In genomic region chr15:28920781-28921331, GRCh38 we compare ENCODE assay signal across 21 cellular contexts. TPM values are rescaled to one million over a fixed set of nuclear protein-coding genes. Genes with fewer than 3 reads are reported as not detected.
DNase-seq lines count a peak whose midpoint lies in the region; ATAC-seq and TF ChIP-seq lines count a peak whose summit lies in the region.
"Had no signal": no experiment of that assay in that cellular context is flagged by ENCODE, and none has a peak within 500 bp of the region (broad histone marks: within the 10 kb centered on the region; RNA-seq: fewer than 3 reads in every experiment).

No MANE protein-coding gene starts in this region.

- no peak for TF ChIP-seq CTCF in lower lobe of right lung (IDR thresholded peaks at IDR 0.05)
- TF ChIP-seq CTCF in upper lobe of right lung (IDR thresholded peaks at IDR 0.05): no peak

- peaks cover 11% of the 10 kb centered on the region for H3K36me3 Mint-ChIP-seq in activated naive CD4-positive, alpha-beta T cell treated with anti-CD3 and anti-CD28 coated beads, Interleukin-2, amount 50 U/mL, for 24 hours
- peaks cover 12% of the 10 kb centered on the region for H3K36me3 Mint-ChIP-seq in activated naive CD4-positive, alpha-beta T cell treated with anti-CD3 and anti-CD28 coated beads for 36 hours (ENCODE audit: low read depth)
- peaks cover 4% of the 10 kb centered on the region for H3K36me3 Mint-ChIP-seq in T-helper 17 cell (ENCODE audit: low read depth)
- H3K36me3 Mint-ChIP-seq: IgD-negative memory B cell; stimulated activated memory B cell treated with anti-CD40 and anti-IgM and Interleukin-4, amounts not matched to agents 10 μg/mL and 1 μg/mL and 100 μg/mL, for 72 hours had no signal

- peaks cover 79% of the 10 kb centered on the region for H3K4me1 Mint-ChIP-seq in activated naive CD4-positive, alpha-beta T cell treated with anti-CD3 and anti-CD28 coated beads, Interleukin-2, amount 50 U/mL, for 24 hours
- peaks cover 71% of the 10 kb centered on the region for H3K4me1 Mint-ChIP-seq in activated naive CD4-positive, alpha-beta T cell treated with anti-CD3 and anti-CD28 coated beads for 36 hours (ENCODE audit: low read depth)
- peaks cover 40% of the 10 kb centered on the region for H3K4me1 Mint-ChIP-seq in T-helper 17 cell
- H3K4me1 Mint-ChIP-seq: IgD-negative memory B cell; nephron; stimulated activated memory B cell treated with anti-CD40 and anti-IgM and Interleukin-4, amounts not matched to agents 10 μg/mL and 1 μg/mL and 100 μg/mL, for 72 hours had no signal

- peak overlapping the region; percentile 38 for H3K27ac Mint-ChIP-seq in activated naive CD4-positive, alpha-beta T cell treated with anti-CD3 and anti-CD28 coated beads, Interleukin-2, amount 50 U/mL, for 24 hours
- H3K27ac Mint-ChIP-seq in activated naive CD4-positive, alpha-beta T cell treated with anti-CD3 and anti-CD28 coated beads for 36 hours: no peak overlapping the region
- peak overlapping the region; percentile 85 for H3K27ac Mint-ChIP-seq in T-helper 17 cell
- H3K27ac Mint-ChIP-seq: activated CD8-positive, alpha-beta memory T cell treated with anti-CD3 and anti-CD28 coated beads, Interleukin-2, amount 10 ng/mL, durations not matched to agents 7 days and 5 days; IgD-negative memory B cell; nephron; stimulated activated memory B cell treated with anti-CD40 and anti-IgM and Interleukin-4, amounts not matched to agents 10 μg/mL and 1 μg/mL and 100 μg/mL, for 72 hours had no signal

- H3K4me1 ChIP-seq in lower lobe of right lung (no peaks in the 10 kb centered on the region), upper lobe of right lung (no peaks in the 10 kb centered on the region)
- H3K4me1 ChIP-seq: left lung had no signal

- H3K4me3 Mint-ChIP-seq in activated naive CD4-positive, alpha-beta T cell treated with anti-CD3 and anti-CD28 coated beads, Interleukin-2, amount 50 U/mL, for 24 hours: peak overlapping the region; percentile 75
- no peak overlapping the region for H3K4me3 Mint-ChIP-seq in activated naive CD4-positive, alpha-beta T cell treated with anti-CD3 and anti-CD28 coated beads for 36 hours
- H3K4me3 Mint-ChIP-seq in T-helper 17 cell: peak overlapping the region; percentile 78
- H3K4me3 Mint-ChIP-seq: activated CD8-positive, alpha-beta memory T cell treated with anti-CD3 and anti-CD28 coated beads, Interleukin-2, amount 10 ng/mL, durations not matched to agents 7 days and 5 days; nephron; stimulated activated memory B cell treated with anti-CD40 and anti-IgM and Interleukin-4, amounts not matched to agents 10 μg/mL and 1 μg/mL and 100 μg/mL, for 72 hours had no signal

- DNase-seq in activated naive CD4-positive, alpha-beta T cell treated with anti-CD3 and anti-CD28 coated beads for 36 hours: no peak
- no peak for DNase-seq in T-helper 17 cell
- peak; percentile 20 for DNase-seq in lower lobe of right lung
- DNase-seq in upper lobe of right lung: peak; percentile 19
- DNase-seq in globus pallidus (ENCODE audit: low spot score): no peak
- no peak for DNase-seq in NOMO-1 treated with dmso at 0.1 percent for 144 hours (lab: John Stamatoyannopoulos, UW; ENCODE audit: unreplicated experiment)
- no peak for DNase-seq in SW480 (ENCODE audit: low spot score)
- DNase-seq: activated CD8-positive, alpha-beta memory T cell treated with anti-CD3 and anti-CD28 coated beads, Interleukin-2, amount 10 ng/mL, durations not matched to agents 7 days and 5 days; activated gamma-delta T cell; GDM1; NCI-H1694 treated with DMSO at 0.1 percent for 48 hours; NCI-H2227 treated with DMSO at 0.1 percent for 48 hours had no signal

- H3K27me3 Mint-ChIP-seq in activated naive CD4-positive, alpha-beta T cell treated with anti-CD3 and anti-CD28 coated beads, Interleukin-2, amount 50 U/mL, for 24 hours: no peaks in the 10 kb centered on the region
- no peaks in the 10 kb centered on the region for H3K27me3 Mint-ChIP-seq in activated naive CD4-positive, alpha-beta T cell treated with anti-CD3 and anti-CD28 coated beads for 36 hours (ENCODE audit: low read depth)
- H3K27me3 Mint-ChIP-seq in T-helper 17 cell: peaks cover 7% of the 10 kb centered on the region
- H3K27me3 Mint-ChIP-seq: stimulated activated memory B cell treated with anti-CD40 and anti-IgM and Interleukin-4, amounts not matched to agents 10 μg/mL and 1 μg/mL and 100 μg/mL, for 72 hours had no signal

- H3K36me3 ChIP-seq in lower lobe of right lung (no peaks in the 10 kb centered on the region), upper lobe of right lung (no peaks in the 10 kb centered on the region)
- H3K36me3 ChIP-seq: left lung, thoracic aorta had no signal

- no peaks in the 10 kb centered on the region for H3K9me3 Mint-ChIP-seq in activated naive CD4-positive, alpha-beta T cell treated with anti-CD3 and anti-CD28 coated beads, Interleukin-2, amount 50 U/mL, for 24 hours
- H3K9me3 Mint-ChIP-seq in activated naive CD4-positive, alpha-beta T cell treated with anti-CD3 and anti-CD28 coated beads for 36 hours: no peaks in the 10 kb centered on the region
- H3K9me3 Mint-ChIP-seq: IgD-negative memory B cell; nephron; stimulated activated memory B cell treated with anti-CD40 and anti-IgM and Interleukin-4, amounts not matched to agents 10 μg/mL and 1 μg/mL and 100 μg/mL, for 72 hours had no signal

- H3K4me3 ChIP-seq in lower lobe of right lung: no peak overlapping the region
- H3K4me3 ChIP-seq in upper lobe of right lung: no peak overlapping the region
- H3K4me3 ChIP-seq: dorsolateral prefrontal cortex, left lung, thoracic aorta had no signal

- no peaks in the 10 kb centered on the region for H3K27me3 ChIP-seq in lower lobe of right lung (ENCODE audit: low read depth)
- H3K27me3 ChIP-seq in upper lobe of right lung: no peaks in the 10 kb centered on the region
- H3K27me3 ChIP-seq: dorsolateral prefrontal cortex had no signal

- CTCF ChIA-PET in activated naive CD4-positive, alpha-beta T cell treated with anti-CD3 and anti-CD28 coated beads for 36 hours (lab: Charles Lee): interaction anchor here (0.6 to 3.9 kb wide), 12 partner anchors 9 to 181 kb away, joined by 3 to 23 read pairs (median 4); no protein-coding TSS in a partner anchor

- no peak overlapping the region for H3K27ac ChIP-seq in lower lobe of right lung
- H3K27ac ChIP-seq in upper lobe of right lung: no peak overlapping the region
- H3K27ac ChIP-seq: left lung, thoracic aorta had no signal

- ATAC-seq in T-helper 17 cell (no peak), lower lobe of right lung (no peak), upper lobe of right lung (no peak)
- ATAC-seq: activated CD8-positive, alpha-beta memory T cell treated with anti-CD3 and anti-CD28 coated beads, Interleukin-2, amount 10 ng/mL, durations not matched to agents 7 days and 5 days; left lung; Right ventricle myocardium inferior; stimulated activated memory B cell treated with anti-CD40 and anti-IgM and Interleukin-4, amounts not matched to agents 10 μg/mL and 1 μg/mL and 100 μg/mL, for 72 hours had no signal

- no peaks in the 10 kb centered on the region for H3K9me3 ChIP-seq in T-helper 17 cell (ENCODE audit: control insufficient read depth, low read length, poor library complexity, severe bottlenecking)
- no peaks in the 10 kb centered on the region for H3K9me3 ChIP-seq in lower lobe of right lung
- H3K9me3 ChIP-seq in upper lobe of right lung: no peaks in the 10 kb centered on the region
- H3K9me3 ChIP-seq: left lung, thoracic aorta had no signal

- intact Hi-C loops in activated naive CD4-positive, alpha-beta T cell treated with anti-CD3 and anti-CD28 coated beads for 36 hours (cut with micrococcal nuclease): loop anchor here (1.0 to 5.0 kb wide), 2 partner anchors 9 to 166 kb away; no protein-coding TSS in a partner anchor
- intact Hi-C loops in lower lobe of right lung (cut with DNase I): no loop called here
- intact Hi-C loops in upper lobe of right lung (cut with DNase I): no loop called here

RNA-seq across cellular contexts. Expression of gene APBA2, which starts 35.1 kb away (rescaled TPM):
- 10 to 100 TPM; 16.2 to 18.3 TPM for total RNA-seq in activated naive CD4-positive, alpha-beta T cell treated with anti-CD3 and anti-CD28 coated beads for 36 hours
- 10 to 100 TPM; 27.1 to 28.9 TPM for total RNA-seq in T-helper 17 cell
- total RNA-seq in lower lobe of right lung: 3.8 TPM
- total RNA-seq in upper lobe of right lung: 4.2 TPM
- total RNA-seq: OCI-LY7 had no signal

Comparison
In these comparisons a context has a peak if more than half of its experiments do, and no peak if none do; other contexts are left out.
1. DNase-seq: peak in lower lobe of right lung (single experiment) and upper lobe of right lung (single experiment); none in activated naive CD4-positive, alpha-beta T cell treated with anti-CD3 and anti-CD28 coated beads for 36 hours (single experiment), T-helper 17 cell (0 of 3), globus pallidus (single experiment), NOMO-1 treated with dmso at 0.1 percent for 144 hours (single experiment) and SW480 (single experiment).